Comparison of ENCODE assay signal across 8 cellular contexts in the genomic region with DNA sequence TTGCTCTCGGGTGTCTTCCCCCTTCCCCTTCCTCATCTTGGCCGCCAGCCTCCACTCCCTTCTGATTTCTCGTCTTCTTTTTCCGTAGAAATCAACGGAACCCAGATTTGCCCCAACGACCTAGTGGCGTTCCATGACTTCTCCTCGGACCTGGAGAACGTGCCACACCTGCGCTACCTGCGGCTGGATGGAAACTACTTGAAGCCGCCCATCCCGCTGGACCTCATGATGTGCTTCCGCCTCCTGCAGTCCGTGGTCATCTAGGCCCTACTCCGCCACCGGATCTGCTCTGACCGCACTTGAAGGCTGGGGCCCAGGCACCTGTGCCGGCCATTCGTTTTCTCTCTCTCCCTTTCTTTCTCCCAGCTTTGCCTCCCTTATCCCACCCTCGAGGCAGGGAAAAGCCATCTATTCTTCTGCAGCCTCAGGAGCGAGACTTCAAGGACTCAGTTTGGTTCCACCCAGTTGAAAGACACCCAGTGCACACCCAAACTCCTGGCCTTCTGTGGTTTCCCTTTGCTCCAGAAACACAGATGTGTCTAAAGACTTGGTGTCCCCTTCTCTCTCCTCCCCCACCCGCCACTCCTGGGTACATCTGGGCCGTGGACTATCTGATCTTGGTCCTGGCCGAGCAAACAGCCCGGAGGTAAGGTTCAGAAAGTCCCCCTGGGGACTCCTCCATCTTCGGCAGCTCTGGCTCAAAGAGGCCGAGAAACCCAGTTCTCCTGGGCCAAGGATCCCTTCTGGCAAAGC.
DNase-seq lines count a peak whose midpoint lies in the region; ATAC-seq and TF ChIP-seq lines count a peak whose summit lies in the region.

No MANE protein-coding gene starts in this region.

- no peaks in the 10 kb centered on the region for H3K27me3 Mint-ChIP-seq in activated naive CD8-positive, alpha-beta T cell
- H3K27me3 Mint-ChIP-seq in stimulated activated memory B cell treated with anti-CD40 and anti-IgM and Interleukin-4, amounts not matched to agents 10 μg/mL and 1 μg/mL and 100 μg/mL, for 72 hours, result peaks cover 11% of the 10 kb centered on the region

- H3K27ac ChIP-seq in HL-60 (replicated peaks), result no peak overlapping the region

- H3K9me3 Mint-ChIP-seq in activated naive CD8-positive, alpha-beta T cell (ENCODE audit: low read depth), result no peaks in the 10 kb centered on the region
- H3K9me3 Mint-ChIP-seq in stimulated activated memory B cell treated with anti-CD40 and anti-IgM and Interleukin-4, amounts not matched to agents 10 μg/mL and 1 μg/mL and 100 μg/mL, for 72 hours, result no peaks in the 10 kb centered on the region

- DNase-seq in HL-60 (ENCODE audit: low read depth in 1 of 2, low spot score in 1 of 2), result no peak
- no peak for DNase-seq in ACHN
- no peak for DNase-seq in NCI-H2081 treated with DMSO at 0.1 percent for 48 hours (lab: John Stamatoyannopoulos, UW)
- no peak for DNase-seq in AML-193 (lab: John Stamatoyannopoulos, UW)
- no peak for DNase-seq in putamen (ENCODE audit: low spot score)

- H3K27me3 ChIP-seq in HL-60 (ENCODE audit: insufficient read depth, poor library complexity, severe bottlenecking), result peaks cover 8% of the 10 kb centered on the region

- TF ChIP-seq CTCF in HL-60 (IDR thresholded peaks at IDR 0.05; ENCODE audit: insufficient read depth, low read length), result no peak

- H3K4me1 Mint-ChIP-seq in activated naive CD8-positive, alpha-beta T cell (ENCODE audit: low read depth), result peaks cover 11% of the 10 kb centered on the region
- peaks cover 11% of the 10 kb centered on the region for H3K4me1 Mint-ChIP-seq in stimulated activated memory B cell treated with anti-CD40 and anti-IgM and Interleukin-4, amounts not matched to agents 10 μg/mL and 1 μg/mL and 100 μg/mL, for 72 hours

- in situ Hi-C loops in ACHN (cut with HindIII; ENCODE audit: low pct_ligation_motif_present, low pct_unique_long_range_greater_than_20kb, low sequenced_read_pairs), result no loop called here

- no peaks in the 10 kb centered on the region for H3K36me3 Mint-ChIP-seq in activated naive CD8-positive, alpha-beta T cell
- no peaks in the 10 kb centered on the region for H3K36me3 Mint-ChIP-seq in stimulated activated memory B cell treated with anti-CD40 and anti-IgM and Interleukin-4, amounts not matched to agents 10 μg/mL and 1 μg/mL and 100 μg/mL, for 72 hours

- H3K4me3 Mint-ChIP-seq in activated naive CD8-positive, alpha-beta T cell, result peak overlapping the region; percentile 78
- H3K4me3 Mint-ChIP-seq in stimulated activated memory B cell treated with anti-CD40 and anti-IgM and Interleukin-4, amounts not matched to agents 10 μg/mL and 1 μg/mL and 100 μg/mL, for 72 hours, result peak overlapping the region; percentile 81

- ATAC-seq in stimulated activated memory B cell treated with anti-CD40 and anti-IgM and Interleukin-4, amounts not matched to agents 10 μg/mL and 1 μg/mL and 100 μg/mL, for 72 hours, result no peak

- H3K27ac Mint-ChIP-seq in activated naive CD8-positive, alpha-beta T cell, result no peak overlapping the region
- peak overlapping the region; percentile 71 for H3K27ac Mint-ChIP-seq in stimulated activated memory B cell treated with anti-CD40 and anti-IgM and Interleukin-4, amounts not matched to agents 10 μg/mL and 1 μg/mL and 100 μg/mL, for 72 hours

- peak overlapping the region; percentile 42; the same call in 1 of the 2 replicates for H3K4me3 ChIP-seq in HL-60 (replicated peaks; ENCODE audit: insufficient read depth, low read length)
- peak overlapping the region; percentile 38 for H3K4me3 ChIP-seq in iPS-11a (ENCODE audit: low read depth, low read length)
